In genomic region chr6:52663120-52663934, GRCh38 we compare ENCODE assay signal across 8 cellular contexts. TPM values are rescaled to one million over a fixed set of nuclear protein-coding genes. Genes with fewer than 3 reads are reported as not detected.
DNase-seq lines count a peak whose midpoint lies in the region; ATAC-seq and TF ChIP-seq lines count a peak whose summit lies in the region.

No MANE protein-coding gene starts in this region.

- H2BK15ac ChIP-seq in neuronal stem cell (ENCODE audit: low read length): no peak overlapping the region

- no CpG with 5 or more reads among the region's 12 CpGs for WGBS in neuronal stem cell (ENCODE audit: extremely low coverage in 2 of 2, insufficient read length in 2 of 2, insufficient replicate concordance in 1 of 2), 2 donors

- H3K27me3 Mint-ChIP-seq in activated T-helper 1 cell treated with anti-CD3 and anti-CD28 coated beads, Interleukin-12 subunit alpha, Interleukin-12 subunit beta, Interleukin-2, Interleukin-4 antibody, amounts not matched to agents 30 ng/mL and 10 ng/mL and 1 ng/mL, durations not matched to agents 14 hours and 24 hours and 36 hours (ENCODE audit: insufficient read depth): no peaks in the 10 kb centered on the region

- no peaks in the 10 kb centered on the region for H3K79me1 ChIP-seq in neuronal stem cell (ENCODE audit: low read depth, low read length)

- H3K4me3 Mint-ChIP-seq in activated T-helper 1 cell treated with anti-CD3 and anti-CD28 coated beads, Interleukin-12 subunit alpha, Interleukin-12 subunit beta, Interleukin-2, Interleukin-4 antibody, amounts not matched to agents 30 ng/mL and 10 ng/mL and 1 ng/mL, durations not matched to agents 14 hours and 24 hours and 36 hours: no peak overlapping the region

- H3K23ac ChIP-seq in neuronal stem cell (ENCODE audit: low read depth, low read length, poor library complexity): no peak overlapping the region

- no peak overlapping the region for H2BK12ac ChIP-seq in neuronal stem cell (ENCODE audit: low read length)

- no peaks in the 10 kb centered on the region for H3K79me2 ChIP-seq in PC-9 (ENCODE audit: low read depth)

- H3K9me3 ChIP-seq in PC-9 (ENCODE audit: insufficient read depth, low read depth) (no peaks in the 10 kb centered on the region), neuronal stem cell (replicated peaks in 1 of 2; ENCODE audit: control insufficient read depth in 2 of 2, insufficient read depth in 1 of 2, low read depth in 1 of 2, low read length in 2 of 2) (no peaks in the 10 kb centered on the region), upper lobe of right lung (no peaks in the 10 kb centered on the region)

- 0 out of 2 replicates have a peak, but pooled peaks cover 6% of the 10 kb centered on the region for H3F3A ChIP-seq in PC-9 (ENCODE audit: insufficient read depth, low read depth)

- H3K9me2 ChIP-seq in PC-9 (ENCODE audit: insufficient read depth): no peaks in the 10 kb centered on the region

- H3K9me3 Mint-ChIP-seq in activated T-helper 1 cell treated with anti-CD3 and anti-CD28 coated beads, Interleukin-12 subunit alpha, Interleukin-12 subunit beta, Interleukin-2, Interleukin-4 antibody, amounts not matched to agents 30 ng/mL and 10 ng/mL and 1 ng/mL, durations not matched to agents 14 hours and 24 hours and 36 hours: no peaks in the 10 kb centered on the region

- H4K91ac ChIP-seq in neuronal stem cell (ENCODE audit: low read depth, low read length, poor library complexity): no peak overlapping the region

- H3K27ac ChIP-seq in PC-9 (no peak overlapping the region), neuronal stem cell (replicated peaks; ENCODE audit: low read length) (no peak overlapping the region), upper lobe of right lung (peak overlapping the region; percentile 61)

- H2BK5ac ChIP-seq in neuronal stem cell (ENCODE audit: low read length): no peak overlapping the region

- H2BK120ac ChIP-seq in neuronal stem cell (ENCODE audit: low read depth, low read length): no peak overlapping the region

- H3K4me1 ChIP-seq in PC-9 (replicated peaks; ENCODE audit: insufficient read depth): peaks cover 3% of the 10 kb centered on the region; the same call in 1 of the 2 replicates
- peaks cover 7 to 12% of the 10 kb centered on the region in 2 donors for H3K4me1 ChIP-seq in neuronal stem cell (ENCODE audit: control insufficient read depth in 2 of 2, insufficient read depth in 1 of 2, low read depth in 1 of 2, low read length in 2 of 2)
- peaks cover 11% of the 10 kb centered on the region for H3K4me1 ChIP-seq in upper lobe of right lung

- CTCF ChIA-PET in PC-9 (lab: Charles Lee): interaction anchor here (0.7 to 1.2 kb wide), 3 partner anchors 100 to 498 kb away, joined by 3 to 11 read pairs (median 6); no protein-coding TSS in a partner anchor

- no peak overlapping the region for H2AK5ac ChIP-seq in neuronal stem cell (ENCODE audit: low read depth, low read length)

- no peak overlapping the region for H3K9ac ChIP-seq in neuronal stem cell (ENCODE audit: low read depth, low read length, poor library complexity)

- H3K36me3 ChIP-seq in PC-9 (ENCODE audit: low read depth) (no peaks in the 10 kb centered on the region), neuronal stem cell (replicated peaks in 1 of 2; ENCODE audit: control insufficient read depth in 2 of 2, insufficient read depth in 2 of 2, low read length in 2 of 2) (peaks cover 0 to 24% of the 10 kb centered on the region in 2 donors), upper lobe of right lung (no peaks in the 10 kb centered on the region)

- TF ChIP-seq CTCF in PC-9 (conservative IDR thresholded peaks at IDR 0.05) (peak; percentile 94), upper lobe of right lung (IDR thresholded peaks at IDR 0.05) (peak; percentile 92)

- no peaks in the 10 kb centered on the region for H3K27me3 ChIP-seq in PC-9 (ENCODE audit: insufficient read depth, low read depth)
- no peaks in the 10 kb centered on the region for H3K27me3 ChIP-seq in neuronal stem cell (ENCODE audit: control insufficient read depth in 3 of 3, insufficient read depth in 3 of 3, low read depth in 1 of 3, low read length in 3 of 3)
- H3K27me3 ChIP-seq in upper lobe of right lung: no peaks in the 10 kb centered on the region

- H3K27ac Mint-ChIP-seq in activated T-helper 1 cell treated with anti-CD3 and anti-CD28 coated beads, Interleukin-12 subunit alpha, Interleukin-12 subunit beta, Interleukin-2, Interleukin-4 antibody, amounts not matched to agents 30 ng/mL and 10 ng/mL and 1 ng/mL, durations not matched to agents 14 hours and 24 hours and 36 hours: no peak overlapping the region

- intact Hi-C loops in PC-9 (cut with micrococcal nuclease; ENCODE audit: unreplicated experiment): loop anchor here (1.0 to 5.0 kb wide), 5 partner anchors 86 to 500 kb away; partner anchors contain the start of gene TRAM2
- intact Hi-C loops in activated T-helper 1 cell treated with anti-CD3 and anti-CD28 coated beads, Interleukin-12 subunit alpha, Interleukin-12 subunit beta, Interleukin-2, Interleukin-4 antibody, amounts not matched to agents 30 ng/mL and 10 ng/mL and 1 ng/mL, durations not matched to agents 14 hours and 24 hours and 36 hours (cut with micrococcal nuclease): loop anchor here (1.0 to 10.0 kb wide), 10 partner anchors 8 to 821 kb away; partner anchors contain the start of genes EFHC1, MCM3 and TMEM14A
- intact Hi-C loops in upper lobe of right lung (cut with DNase I): loop anchor here (2.0 kb wide), 1 partner anchor 247 kb away; no protein-coding TSS in a partner anchor

- H3K4me1 Mint-ChIP-seq in activated T-helper 1 cell treated with anti-CD3 and anti-CD28 coated beads, Interleukin-12 subunit alpha, Interleukin-12 subunit beta, Interleukin-2, Interleukin-4 antibody, amounts not matched to agents 30 ng/mL and 10 ng/mL and 1 ng/mL, durations not matched to agents 14 hours and 24 hours and 36 hours (ENCODE audit: low read depth): peaks cover 10% of the 10 kb centered on the region

- H3K18ac ChIP-seq in neuronal stem cell (ENCODE audit: low read length): no peak overlapping the region

- TF ChIP-seq EP300 in Ishikawa (IDR thresholded peaks at IDR 0.05; ENCODE audit: borderline replicate concordance): no peak

- H3K4me3 ChIP-seq in PC-9 (peak overlapping the region; percentile 87), neuronal stem cell (ENCODE audit: low read length in 2 of 2) (peak overlapping the region in 1 of 2 donors; percentile 83), upper lobe of right lung (peak overlapping the region; percentile 78)

- POLR2A ChIA-PET in PC-9 (lab: Charles Lee; ENCODE audit: unreplicated experiment): interaction anchor here (0.6 kb wide), 1 partner anchor 444 kb away, joined by 10 read pairs; no protein-coding TSS in a partner anchor

- TF ChIP-seq RAD21 in Ishikawa (IDR thresholded peaks at IDR 0.05; ENCODE audit: low read depth): peak; percentile 95

- BruUV-seq in PC-9 (replicated peaks; lab: Mats Ljungman, UMichigan): no TSS peak

- no peaks in the 10 kb centered on the region for H4K20me1 ChIP-seq in PC-9 (ENCODE audit: insufficient read depth)

- H3K4me2 ChIP-seq in PC-9 (peak overlapping the region; percentile 96), neuronal stem cell (ENCODE audit: insufficient read depth, low read length, poor library complexity, severe bottlenecking) (no peak overlapping the region)

- no peak overlapping the region for H4K8ac ChIP-seq in neuronal stem cell (ENCODE audit: low read depth, low read length)

- DNase-seq in COLO829 (ENCODE audit: low spot score): peak; percentile 92
- peak; percentile 45 to 47 for DNase-seq in PC-9
- DNase-seq in activated T-helper 1 cell treated with anti-CD3 and anti-CD28 coated beads, Interleukin-12 subunit alpha, Interleukin-12 subunit beta, Interleukin-2, Interleukin-4 antibody, amounts not matched to agents 30 ng/mL and 10 ng/mL and 1 ng/mL, durations not matched to agents 14 hours and 24 hours and 36 hours (ENCODE audit: low spot score): peak; percentile 30
- peak; percentile 77 for DNase-seq in foreskin melanocyte
- peak; percentile 70 for DNase-seq in neuronal stem cell (ENCODE audit: low spot score)
- DNase-seq in upper lobe of right lung: no peak

- no peak overlapping the region for H3K4ac ChIP-seq in neuronal stem cell (ENCODE audit: low read length)

- H2AFZ ChIP-seq in PC-9 (peak overlapping the region; percentile 94), neuronal stem cell (ENCODE audit: low read length) (peak overlapping the region; percentile 94)

- H3K14ac ChIP-seq in neuronal stem cell (ENCODE audit: low read length): no peak overlapping the region

- ATAC-seq in GM21381 (IDR thresholded peaks at IDR 0.05; ENCODE audit: unreplicated experiment) (peak; percentile 31), upper lobe of right lung (peak; percentile 74)

- peaks cover 3% of the 10 kb centered on the region for H3K36me3 Mint-ChIP-seq in activated T-helper 1 cell treated with anti-CD3 and anti-CD28 coated beads, Interleukin-12 subunit alpha, Interleukin-12 subunit beta, Interleukin-2, Interleukin-4 antibody, amounts not matched to agents 30 ng/mL and 10 ng/mL and 1 ng/mL, durations not matched to agents 14 hours and 24 hours and 36 hours (ENCODE audit: low read depth)

TF ChIP-seq in Ishikawa, 13 proteins besides CTCF, POLR2A, EP300 and RAD21 (continues in another document):
- no peak for TF ChIP-seq TCF12 (IDR thresholded peaks at IDR 0.05; ENCODE audit: low read depth)
- TF ChIP-seq EGR1 (IDR thresholded peaks at IDR 0.05): no peak

RNA-seq across cellular contexts. Expression of gene TMEM14A, which starts 7.6 kb away (rescaled TPM):
- total RNA-seq in PC-9 (2021) (48.9 and 75.2 TPM in 2 replicates), upper lobe of right lung (12.3 TPM)
- 12.2 and 15.1 TPM in 2 replicates for total RNA-seq in activated T-helper 1 cell treated with anti-CD3 and anti-CD28 coated beads, Interleukin-12 subunit alpha, Interleukin-12 subunit beta, Interleukin-2, Interleukin-4 antibody, amounts not matched to agents 30 ng/mL and 10 ng/mL and 1 ng/mL, durations not matched to agents 14 hours and 24 hours and 36 hours
- polyA plus RNA-seq in neuronal stem cell (2013, experiment 1 of 2): 18.5 TPM
- 19.2 TPM for polyA plus RNA-seq in neuronal stem cell (2013, experiment 2 of 2)
